Comparison of ENCODE assay signal across 1 cellular context in genomic region chr16:18928073-18928472, GRCh38. TPM values are rescaled to one million over a fixed set of nuclear protein-coding genes. Genes with fewer than 3 reads are reported as not detected.
"Had no signal": no experiment of that assay in that cellular context is flagged by ENCODE, and none has a peak within 500 bp of the region (broad histone marks: within the 10 kb centered on the region; RNA-seq: fewer than 3 reads in every experiment).

No MANE protein-coding gene starts in this region.

RNA-seq across cellular contexts. Expression of gene TMC7, which starts 55.7 kb away (rescaled TPM):
- total RNA-seq: activated naive CD8-positive, alpha-beta T cell treated with anti-CD3 and anti-CD28 coated beads for 36 hours had no signal
